1 cellular context compared by ENCODE assay signal in the genomic region with DNA sequence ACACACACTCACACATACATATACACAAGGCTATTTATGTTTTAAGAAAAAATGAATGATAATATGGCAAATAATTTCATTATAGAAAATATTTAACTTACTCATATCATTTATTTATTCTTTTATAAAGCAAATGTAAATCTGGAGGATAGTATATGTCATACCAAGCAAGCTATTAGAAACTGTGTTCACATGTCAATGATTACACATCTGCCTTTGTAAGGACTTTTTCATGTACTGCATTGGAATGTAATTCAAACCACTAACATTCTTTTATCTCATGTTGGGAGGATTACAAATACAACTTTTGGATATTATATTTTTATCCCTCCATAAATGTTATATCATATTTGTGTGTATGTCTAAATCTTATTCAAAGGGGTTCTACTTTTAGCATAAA.
TF ChIP-seq lines count a peak whose summit lies in the region.

No MANE protein-coding gene starts in this region.

TF ChIP-seq in GM23338, 12 proteins besides CTCF, POLR2A, EP300 and RAD21 (continued from another document):
- TF ChIP-seq, protein P1, sequence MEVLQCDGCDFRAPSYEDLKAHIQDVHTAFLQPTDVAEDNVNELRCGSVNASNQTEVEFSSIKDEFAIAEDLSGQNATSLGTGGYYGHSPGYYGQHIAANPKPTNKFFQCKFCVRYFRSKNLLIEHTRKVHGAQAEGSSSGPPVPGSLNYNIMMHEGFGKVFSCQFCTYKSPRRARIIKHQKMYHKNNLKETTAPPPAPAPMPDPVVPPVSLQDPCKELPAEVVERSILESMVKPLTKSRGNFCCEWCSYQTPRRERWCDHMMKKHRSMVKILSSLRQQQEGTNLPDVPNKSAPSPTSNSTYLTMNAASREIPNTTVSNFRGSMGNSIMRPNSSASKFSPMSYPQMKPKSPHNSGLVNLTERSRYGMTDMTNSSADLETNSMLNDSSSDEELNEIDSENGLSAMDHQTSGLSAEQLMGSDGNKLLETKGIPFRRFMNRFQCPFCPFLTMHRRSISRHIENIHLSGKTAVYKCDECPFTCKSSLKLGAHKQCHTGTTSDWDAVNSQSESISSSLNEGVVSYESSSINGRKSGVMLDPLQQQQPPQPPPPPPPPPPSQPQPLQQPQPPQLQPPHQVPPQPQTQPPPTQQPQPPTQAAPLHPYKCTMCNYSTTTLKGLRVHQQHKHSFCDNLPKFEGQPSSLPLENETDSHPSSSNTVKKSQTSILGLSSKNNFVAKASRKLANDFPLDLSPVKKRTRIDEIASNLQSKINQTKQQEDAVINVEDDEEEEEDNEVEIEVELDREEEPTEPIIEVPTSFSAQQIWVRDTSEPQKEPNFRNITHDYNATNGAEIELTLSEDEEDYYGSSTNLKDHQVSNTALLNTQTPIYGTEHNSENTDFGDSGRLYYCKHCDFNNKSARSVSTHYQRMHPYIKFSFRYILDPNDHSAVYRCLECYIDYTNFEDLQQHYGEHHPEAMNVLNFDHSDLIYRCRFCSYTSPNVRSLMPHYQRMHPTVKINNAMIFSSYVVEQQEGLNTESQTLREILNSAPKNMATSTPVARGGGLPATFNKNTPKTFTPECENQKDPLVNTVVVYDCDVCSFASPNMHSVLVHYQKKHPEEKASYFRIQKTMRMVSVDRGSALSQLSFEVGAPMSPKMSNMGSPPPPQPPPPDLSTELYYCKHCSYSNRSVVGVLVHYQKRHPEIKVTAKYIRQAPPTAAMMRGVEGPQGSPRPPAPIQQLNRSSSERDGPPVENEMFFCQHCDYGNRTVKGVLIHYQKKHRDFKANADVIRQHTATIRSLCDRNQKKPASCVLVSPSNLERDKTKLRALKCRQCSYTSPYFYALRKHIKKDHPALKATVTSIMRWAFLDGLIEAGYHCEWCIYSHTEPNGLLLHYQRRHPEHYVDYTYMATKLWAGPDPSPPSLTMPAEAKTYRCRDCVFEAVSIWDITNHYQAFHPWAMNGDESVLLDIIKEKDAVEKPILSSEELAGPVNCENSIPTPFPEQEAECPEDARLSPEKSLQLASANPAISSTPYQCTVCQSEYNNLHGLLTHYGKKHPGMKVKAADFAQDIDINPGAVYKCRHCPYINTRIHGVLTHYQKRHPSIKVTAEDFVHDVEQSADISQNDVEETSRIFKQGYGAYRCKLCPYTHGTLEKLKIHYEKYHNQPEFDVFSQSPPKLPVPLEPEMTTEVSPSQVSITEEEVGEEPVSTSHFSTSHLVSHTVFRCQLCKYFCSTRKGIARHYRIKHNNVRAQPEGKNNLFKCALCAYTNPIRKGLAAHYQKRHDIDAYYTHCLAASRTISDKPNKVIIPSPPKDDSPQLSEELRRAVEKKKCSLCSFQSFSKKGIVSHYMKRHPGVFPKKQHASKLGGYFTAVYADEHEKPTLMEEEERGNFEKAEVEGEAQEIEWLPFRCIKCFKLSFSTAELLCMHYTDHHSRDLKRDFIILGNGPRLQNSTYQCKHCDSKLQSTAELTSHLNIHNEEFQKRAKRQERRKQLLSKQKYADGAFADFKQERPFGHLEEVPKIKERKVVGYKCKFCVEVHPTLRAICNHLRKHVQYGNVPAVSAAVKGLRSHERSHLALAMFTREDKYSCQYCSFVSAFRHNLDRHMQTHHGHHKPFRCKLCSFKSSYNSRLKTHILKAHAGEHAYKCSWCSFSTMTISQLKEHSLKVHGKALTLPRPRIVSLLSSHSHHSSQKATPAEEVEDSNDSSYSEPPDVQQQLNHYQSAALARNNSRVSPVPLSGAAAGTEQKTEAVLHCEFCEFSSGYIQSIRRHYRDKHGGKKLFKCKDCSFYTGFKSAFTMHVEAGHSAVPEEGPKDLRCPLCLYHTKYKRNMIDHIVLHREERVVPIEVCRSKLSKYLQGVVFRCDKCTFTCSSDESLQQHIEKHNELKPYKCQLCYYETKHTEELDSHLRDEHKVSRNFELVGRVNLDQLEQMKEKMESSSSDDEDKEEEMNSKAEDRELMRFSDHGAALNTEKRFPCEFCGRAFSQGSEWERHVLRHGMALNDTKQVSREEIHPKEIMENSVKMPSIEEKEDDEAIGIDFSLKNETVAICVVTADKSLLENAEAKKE (CRISPR knock-in tag; IDR thresholded peaks at IDR 0.05), result no peak
